36 cellular contexts compared by ENCODE assay signal in the genomic region with DNA sequence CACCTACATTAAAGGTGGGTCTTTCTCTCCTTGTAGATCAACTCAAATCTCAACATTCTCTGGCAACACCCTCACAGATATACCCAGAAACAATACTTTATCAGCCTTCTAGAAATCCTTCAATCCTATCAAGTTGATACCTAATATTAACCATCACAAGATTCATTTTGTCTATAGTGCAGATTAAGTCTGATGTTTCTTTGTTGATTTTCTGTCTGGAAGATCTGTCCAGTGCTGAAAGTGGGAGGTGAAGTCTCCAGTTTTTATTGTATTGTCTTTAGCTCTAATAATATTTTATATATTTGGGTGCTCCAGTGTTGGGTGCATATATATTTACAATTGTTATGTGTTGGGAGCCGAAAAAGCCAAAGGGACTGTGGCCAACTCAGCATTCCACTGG.
"Had no signal": no experiment of that assay in that cellular context is flagged by ENCODE, and none has a peak within 500 bp of the region (broad histone marks: within the 10 kb centered on the region; RNA-seq: fewer than 3 reads in every experiment).

No MANE protein-coding gene starts in this region.

- H3K9me3 Mint-ChIP-seq: activated CD4-positive, alpha-beta T cell treated with anti-CD3 and anti-CD28 coated beads, Interleukin-2, amount 10 ng/mL, durations not matched to agents 24 days and 14 days had no signal

- H3K4me1 ChIP-seq: ascending aorta, breast epithelium, esophagus squamous epithelium had no signal

- H3K27ac ChIP-seq: ascending aorta, breast epithelium, cardiac muscle cell, coronary artery, epithelial cell of prostate, esophagus squamous epithelium had no signal

- H3K4me3 Mint-ChIP-seq: activated CD4-positive, alpha-beta memory T cell treated with anti-CD3 and anti-CD28 coated beads for 36 hours; activated CD4-positive, alpha-beta T cell treated with anti-CD3 and anti-CD28 coated beads for 36 hours; activated CD4-positive, alpha-beta T cell treated with anti-CD3 and anti-CD28 coated beads, Interleukin-2, amount 10 ng/mL, durations not matched to agents 24 days and 14 days; activated CD8-positive, alpha-beta memory T cell treated with anti-CD3 and anti-CD28 coated beads, Interleukin-2, amount 10 ng/mL, durations not matched to agents 7 days and 5 days; activated CD8-positive, alpha-beta T cell treated with anti-CD3 and anti-CD28 coated beads, Interleukin-2, amount 10 ng/mL, durations not matched to agents 7 days and 5 days; activated naive CD4-positive, alpha-beta T cell treated with anti-CD3 and anti-CD28 coated beads for 36 hours; activated naive CD8-positive, alpha-beta T cell treated with anti-CD3 and anti-CD28 coated beads, Interleukin-2, amount 10 ng/mL, durations not matched to agents 7 days and 5 days; activated T-helper 1 cell treated with anti-CD3 and anti-CD28 coated beads, Interleukin-12 subunit alpha, Interleukin-12 subunit beta, Interleukin-2, Interleukin-4 antibody, amounts not matched to agents 30 ng/mL and 10 ng/mL and 1 ng/mL, durations not matched to agents 14 hours and 24 hours and 36 hours; brain; effector memory CD8-positive, alpha-beta T cell; T-helper 17 cell; T-helper 2 cell treated with Interferon-gamma antibody and Interleukin-4, amounts not matched to agents 5 μg/mL and 100 μg/mL, for 36 hours had no signal

- H3K27me3 Mint-ChIP-seq: activated CD4-positive, alpha-beta memory T cell treated with anti-CD3 and anti-CD28 coated beads for 36 hours; activated CD4-positive, alpha-beta T cell treated with anti-CD3 and anti-CD28 coated beads for 36 hours; activated CD4-positive, alpha-beta T cell treated with anti-CD3 and anti-CD28 coated beads, Interleukin-2, amount 10 ng/mL, durations not matched to agents 24 days and 14 days; activated CD8-positive, alpha-beta memory T cell treated with anti-CD3 and anti-CD28 coated beads, Interleukin-2, amount 10 ng/mL, durations not matched to agents 7 days and 5 days; activated naive CD8-positive, alpha-beta T cell treated with anti-CD3 and anti-CD28 coated beads, Interleukin-2, amount 10 ng/mL, durations not matched to agents 7 days and 5 days; brain; effector memory CD8-positive, alpha-beta T cell; T-helper 17 cell had no signal

- DNase-seq: activated CD4-positive, alpha-beta memory T cell treated with anti-CD3 and anti-CD28 coated beads for 36 hours; activated CD4-positive, alpha-beta T cell treated with anti-CD3 and anti-CD28 coated beads for 36 hours; activated CD4-positive, alpha-beta T cell treated with anti-CD3 and anti-CD28 coated beads, Interleukin-2, amount 10 ng/mL, durations not matched to agents 24 days and 14 days; activated CD4-positive, CD25-positive, alpha-beta regulatory T cell; activated CD4-positive, CD25-positive, alpha-beta regulatory T cell treated with anti-CD3 and anti-CD28 coated beads, Interleukin-2, amount 50 U/mL, for 72 hours; activated CD8-positive, alpha-beta memory T cell treated with anti-CD3 and anti-CD28 coated beads, Interleukin-2, amount 10 ng/mL, durations not matched to agents 7 days and 5 days; activated CD8-positive, alpha-beta memory T cell treated with anti-CD3 and anti-CD28 coated beads, Interleukin-2, amount 50 U/mL, for 4 hours; activated CD8-positive, alpha-beta T cell treated with anti-CD3 and anti-CD28 coated beads, Interleukin-2, amount 10 ng/mL, durations not matched to agents 7 days and 5 days; activated effector memory CD4-positive, alpha-beta T cell treated with anti-CD3 and anti-CD28 coated beads, Interleukin-2, amount 50 U/mL, for 16 hours; activated naive CD4-positive, alpha-beta T cell treated with anti-CD3 and anti-CD28 coated beads for 36 hours; activated naive CD8-positive, alpha-beta T cell treated with anti-CD3 and anti-CD28 coated beads, Interleukin-2, amount 10 ng/mL, durations not matched to agents 7 days and 5 days; activated T-cell treated with anti-CD3 and anti-CD28 coated beads, Interleukin-2, amount 50 U/mL, for 1 hour; activated T-cell treated with anti-CD3 and anti-CD28 coated beads, Interleukin-2, amount 50 U/mL, for 48 hours; central memory CD4-positive, alpha-beta T cell; cerebellar nuclear complex; dermis blood vessel endothelial cell; effector CD4-positive, alpha-beta T cell; effector memory CD8-positive, alpha-beta T cell; esophagus squamous epithelium; head of caudate nucleus; T-helper 1 cell; T-helper 17 cell; T1000 had no signal

- H3K4me3 ChIP-seq: ascending aorta, breast epithelium, cardiac muscle cell, coronary artery, esophagus squamous epithelium had no signal

- H3K36me3 ChIP-seq: ascending aorta, breast epithelium, cardiac muscle cell, esophagus squamous epithelium had no signal

- FAIRE-seq: endometrium, endothelial cell of umbilical vein, frontal cortex had no signal

- H3K27ac Mint-ChIP-seq: activated CD4-positive, alpha-beta memory T cell treated with anti-CD3 and anti-CD28 coated beads for 36 hours; activated CD4-positive, alpha-beta T cell treated with anti-CD3 and anti-CD28 coated beads for 36 hours; activated CD4-positive, alpha-beta T cell treated with anti-CD3 and anti-CD28 coated beads, Interleukin-2, amount 10 ng/mL, durations not matched to agents 24 days and 14 days; activated CD8-positive, alpha-beta memory T cell treated with anti-CD3 and anti-CD28 coated beads, Interleukin-2, amount 10 ng/mL, durations not matched to agents 7 days and 5 days; activated CD8-positive, alpha-beta T cell treated with anti-CD3 and anti-CD28 coated beads, Interleukin-2, amount 10 ng/mL, durations not matched to agents 7 days and 5 days; activated naive CD4-positive, alpha-beta T cell treated with anti-CD3 and anti-CD28 coated beads for 36 hours; activated naive CD4-positive, alpha-beta T cell treated with anti-CD3 and anti-CD28 coated beads, Interleukin-2, amount 50 U/mL, for 72 hours; activated naive CD8-positive, alpha-beta T cell treated with anti-CD3 and anti-CD28 coated beads, Interleukin-2, amount 10 ng/mL, durations not matched to agents 7 days and 5 days; activated T-helper 1 cell treated with anti-CD3 and anti-CD28 coated beads, Interleukin-12 subunit alpha, Interleukin-12 subunit beta, Interleukin-2, Interleukin-4 antibody, amounts not matched to agents 30 ng/mL and 10 ng/mL and 1 ng/mL, durations not matched to agents 14 hours and 24 hours and 36 hours; activated T-helper 2 cell treated with anti-CD3 and anti-CD28 coated beads, Interferon-gamma antibody, Interleukin-2, Interleukin-4, amounts not matched to agents 10 μg/mL and 5 μg/mL and 100 μg/mL, durations not matched to agents 14 hours and 24 hours and 36 hours; brain; effector memory CD8-positive, alpha-beta T cell; T-helper 17 cell; T-helper 2 cell treated with Interferon-gamma antibody and Interleukin-4, amounts not matched to agents 5 μg/mL and 100 μg/mL, for 36 hours had no signal

- H3K4me1 Mint-ChIP-seq: activated CD4-positive, alpha-beta T cell treated with anti-CD3 and anti-CD28 coated beads for 36 hours; activated CD4-positive, alpha-beta T cell treated with anti-CD3 and anti-CD28 coated beads, Interleukin-2, amount 10 ng/mL, durations not matched to agents 24 days and 14 days; activated CD8-positive, alpha-beta memory T cell treated with anti-CD3 and anti-CD28 coated beads, Interleukin-2, amount 10 ng/mL, durations not matched to agents 7 days and 5 days; activated naive CD8-positive, alpha-beta T cell treated with anti-CD3 and anti-CD28 coated beads, Interleukin-2, amount 10 ng/mL, durations not matched to agents 7 days and 5 days; brain; T-helper 17 cell had no signal

- ATAC-seq: activated CD4-positive, alpha-beta T cell treated with anti-CD3 and anti-CD28 coated beads for 36 hours; activated CD8-positive, alpha-beta memory T cell treated with anti-CD3 and anti-CD28 coated beads, Interleukin-2, amount 10 ng/mL, durations not matched to agents 7 days and 5 days; activated CD8-positive, alpha-beta T cell treated with anti-CD3 and anti-CD28 coated beads, Interleukin-2, amount 10 ng/mL, durations not matched to agents 7 days and 5 days; activated naive CD4-positive, alpha-beta T cell treated with anti-CD3 and anti-CD28 coated beads, Interleukin-2, amount 50 U/mL, for 72 hours; effector memory CD8-positive, alpha-beta T cell; T-helper 17 cell had no signal

- H3K27me3 ChIP-seq: ascending aorta, breast epithelium, cardiac muscle cell, esophagus squamous epithelium had no signal

- H3K9me3 ChIP-seq: ascending aorta, breast epithelium had no signal

- H3K36me3 Mint-ChIP-seq: activated CD4-positive, alpha-beta memory T cell treated with anti-CD3 and anti-CD28 coated beads for 36 hours; activated CD8-positive, alpha-beta memory T cell treated with anti-CD3 and anti-CD28 coated beads, Interleukin-2, amount 10 ng/mL, durations not matched to agents 7 days and 5 days; activated naive CD8-positive, alpha-beta T cell treated with anti-CD3 and anti-CD28 coated beads, Interleukin-2, amount 10 ng/mL, durations not matched to agents 7 days and 5 days; brain had no signal
